In genomic region chr2:240722376-240722775, GRCh38 we compare ENCODE assay signal across 40 cellular contexts. TPM values are rescaled to one million over a fixed set of nuclear protein-coding genes. Genes with fewer than 3 reads are reported as not detected.
"Had no signal": no experiment of that assay in that cellular context is flagged by ENCODE, and none has a peak within 500 bp of the region (broad histone marks: within the 10 kb centered on the region; RNA-seq: fewer than 3 reads in every experiment).

No MANE protein-coding gene starts in this region.

- H3K27me3 ChIP-seq: MG63 had no signal

- H3K9ac ChIP-seq: KMS-11 had no signal

- H3K9me3 ChIP-seq: MG63 had no signal

- H3K4me3 ChIP-seq: MG63 had no signal

- H3K36me3 ChIP-seq: MG63 had no signal

- H3K27ac ChIP-seq: KMS-11 had no signal

- DNase-seq: Karpas-422, Kasumi-1, KBM-7, KG1, MG63, MM.1S, MV-4-11, NCI-H1048, NCI-H1092, NCI-H1092 treated with DMSO at 0.1 percent for 48 hours, NCI-H1105, NCI-H1105 treated with DMSO at 0.1 percent for 48 hours, NCI-H1417, NCI-H1417 treated with DMSO at 0.1 percent for 48 hours, NCI-H1436, NCI-H1436 treated with DMSO at 0.1 percent for 48 hours, NCI-H146, NCI-H1694, NCI-H1694 treated with DMSO at 0.1 percent for 48 hours, NCI-H187, NCI-H187 treated with DMSO at 0.1 percent for 48 hours, NCI-H1930, NCI-H2029, NCI-H2029 treated with DMSO at 0.1 percent for 48 hours, NCI-H2081, NCI-H2081 treated with DMSO at 0.1 percent for 48 hours, NCI-H2107, NCI-H2171, NCI-H2171 treated with DMSO at 0.1 percent for 48 hours, NCI-H2227 treated with DMSO at 0.1 percent for 48 hours, NCI-H226, NCI-H345, NCI-H446, NCI-H446 treated with DMSO at 0.1 percent for 48 hours, NCI-H510A had no signal

- H3K4me2 ChIP-seq: KMS-11 had no signal

RNA-seq across cellular contexts. Expression of gene AQP12A, which starts 30.7 kb away (rescaled TPM):
- total RNA-seq: LHCN-M2, M059J, MCF 10A, NCI-H460 had no signal

RNA-seq across cellular contexts. Expression of gene AQP12B, which starts 39.7 kb away (rescaled TPM):
- total RNA-seq: LHCN-M2, M059J, MCF 10A, NCI-H460 had no signal
